ENCODE assay signal across 18 cellular contexts in genomic region chr3:179038216-179038898, GRCh38. TPM values are rescaled to one million over a fixed set of nuclear protein-coding genes. Genes with fewer than 3 reads are reported as not detected.
DNase-seq lines count a peak whose midpoint lies in the region; ATAC-seq and TF ChIP-seq lines count a peak whose summit lies in the region.
"Had no signal": no experiment of that assay in that cellular context is flagged by ENCODE, and none has a peak within 500 bp of the region (broad histone marks: within the 10 kb centered on the region; RNA-seq: fewer than 3 reads in every experiment).

No MANE protein-coding gene starts in this region.

- no peaks in the 10 kb centered on the region for H3K36me3 ChIP-seq in A673 (ENCODE audit: insufficient read depth, low read length, poor library complexity, severe bottlenecking)
- no peaks in the 10 kb centered on the region for H3K36me3 ChIP-seq in CD4-positive, CD25-positive, alpha-beta regulatory T cell (ENCODE audit: control insufficient read depth, insufficient read depth, low read length)

- no peaks in the 10 kb centered on the region for H3K9me3 ChIP-seq in A673 (ENCODE audit: low read depth, low read length, poor library complexity, severe bottlenecking)
- H3K9me3 ChIP-seq in CD4-positive, CD25-positive, alpha-beta regulatory T cell (ENCODE audit: control insufficient read depth in 2 of 2, low read length in 2 of 2) = no peaks in the 10 kb centered on the region
- H3K9me3 ChIP-seq: stomach had no signal

- DNase-seq in A673 (ENCODE audit: low spot score) (no peak), left kidney (ENCODE audit: low read depth, low spot score) (peak; percentile 46), Right ventricle myocardium inferior (ENCODE audit: missing footprints) (no peak), NCI-H1436 (lab: John Stamatoyannopoulos, UW) (no peak)
- DNase-seq in CD4-positive, CD25-positive, alpha-beta regulatory T cell = no peak
- DNase-seq in activated CD8-positive, alpha-beta T cell treated with anti-CD3 and anti-CD28 coated beads, Interleukin-2, amount 10 ng/mL, durations not matched to agents 7 days and 5 days = no peak
- DNase-seq: activated CD4-positive, alpha-beta T cell treated with anti-CD3 and anti-CD28 coated beads for 1 hour; activated effector memory CD4-positive, alpha-beta T cell treated with Interleukin-2 at 50 U/mL for 16 hours; DMS79; NCI-H146; NCI-H2227 treated with DMSO at 0.1 percent for 48 hours; NK-92 treated with Interleukin-12 subunit alpha and Interleukin-12 subunit beta, amount 100 ng/mL, for 24 hours; SHP77; stomach; T-helper 9 cell had no signal

- no peak for TF ChIP-seq CTCF in A673 (conservative IDR thresholded peaks at IDR 0.05; ENCODE audit: low read depth, low read length)

- peaks cover 0 to 3% (median 0%) of the 10 kb centered on the region in 7 donors for H3K9me3 Mint-ChIP-seq in CD4-positive, CD25-positive, alpha-beta regulatory T cell
- no peaks in the 10 kb centered on the region for H3K9me3 Mint-ChIP-seq in activated CD8-positive, alpha-beta T cell treated with anti-CD3 and anti-CD28 coated beads, Interleukin-2, amount 10 ng/mL, durations not matched to agents 7 days and 5 days (ENCODE audit: insufficient read depth)

- H3K27me3 ChIP-seq in A673 (replicated peaks; ENCODE audit: insufficient read depth, low read depth, low read length, poor library complexity) = no peaks in the 10 kb centered on the region
- no peaks in the 10 kb centered on the region for H3K27me3 ChIP-seq in CD4-positive, CD25-positive, alpha-beta regulatory T cell (ENCODE audit: control insufficient read depth, insufficient read depth, low read length)
- H3K27me3 ChIP-seq: hepatocyte, stomach had no signal

- H3K4me3 ChIP-seq in A673 (ENCODE audit: low read depth, low read length, poor library complexity, severe bottlenecking) = no peak overlapping the region
- H3K4me3 ChIP-seq in CD4-positive, CD25-positive, alpha-beta regulatory T cell (ENCODE audit: low read depth, low read length) = peak overlapping the region; percentile 42
- H3K4me3 ChIP-seq: hepatocyte, stomach had no signal

- peaks cover 19% of the 10 kb centered on the region for H3K4me1 ChIP-seq in A673 (ENCODE audit: insufficient read depth, low read length, poor library complexity, severe bottlenecking)
- peaks cover 22% of the 10 kb centered on the region for H3K4me1 ChIP-seq in CD4-positive, CD25-positive, alpha-beta regulatory T cell (ENCODE audit: control insufficient read depth, insufficient read depth, low read length, poor library complexity, severe bottlenecking)

- H3K27ac ChIP-seq in A673 (ENCODE audit: low read depth, low read length, poor library complexity, severe bottlenecking) = peak overlapping the region; percentile 67
- no peak overlapping the region for H3K27ac ChIP-seq in CD4-positive, CD25-positive, alpha-beta regulatory T cell (ENCODE audit: insufficient read depth, low read length, poor library complexity, severe bottlenecking)
- H3K27ac ChIP-seq: parathyroid adenoma, stomach had no signal

- BruUV-seq in A673 (replicated peaks; lab: Mats Ljungman, UMichigan) = no TSS peak

- intact Hi-C loops in A673 (cut with micrococcal nuclease; ENCODE audit: unreplicated experiment) = no loop called here
- intact Hi-C loops in Right ventricle myocardium inferior (cut with DNase I) = no loop called here

- no peaks in the 10 kb centered on the region for H3K27me3 Mint-ChIP-seq in CD4-positive, CD25-positive, alpha-beta regulatory T cell
- H3K27me3 Mint-ChIP-seq in activated CD8-positive, alpha-beta T cell treated with anti-CD3 and anti-CD28 coated beads, Interleukin-2, amount 10 ng/mL, durations not matched to agents 7 days and 5 days (ENCODE audit: low read depth) = no peaks in the 10 kb centered on the region

- CTCF ChIA-PET in A673 (lab: Charles Lee) = no interaction called here
- CTCF ChIA-PET in activated CD8-positive, alpha-beta T cell treated with anti-CD3 and anti-CD28 coated beads, Interleukin-2, amount 10 ng/mL, durations not matched to agents 7 days and 5 days (lab: Charles Lee) = interaction anchor here (1.2 to 2.4 kb wide), 4 partner anchors 10 to 143 kb away, joined by 3 to 8 read pairs (median 5); no protein-coding TSS in a partner anchor

- no peak overlapping the region for H3K27ac Mint-ChIP-seq in CD4-positive, CD25-positive, alpha-beta regulatory T cell
- H3K27ac Mint-ChIP-seq in activated CD8-positive, alpha-beta T cell treated with anti-CD3 and anti-CD28 coated beads, Interleukin-2, amount 10 ng/mL, durations not matched to agents 7 days and 5 days = peak overlapping the region; percentile 83

- ATAC-seq in CD4-positive, CD25-positive, alpha-beta regulatory T cell (ENCODE audit: low read depth in 2 of 2) = no peak
- no peak for ATAC-seq in activated CD8-positive, alpha-beta T cell treated with anti-CD3 and anti-CD28 coated beads, Interleukin-2, amount 10 ng/mL, durations not matched to agents 7 days and 5 days
- no peak for ATAC-seq in Right ventricle myocardium inferior
- no peak for ATAC-seq in HG02938 (IDR thresholded peaks at IDR 0.05; ENCODE audit: unreplicated experiment)

- H3K4me1 Mint-ChIP-seq in CD4-positive, CD25-positive, alpha-beta regulatory T cell = peaks cover 14 to 27% (median 19%) of the 10 kb centered on the region in 4 donors
- peaks cover 8% of the 10 kb centered on the region for H3K4me1 Mint-ChIP-seq in activated CD8-positive, alpha-beta T cell treated with anti-CD3 and anti-CD28 coated beads, Interleukin-2, amount 10 ng/mL, durations not matched to agents 7 days and 5 days (ENCODE audit: low read depth)

- POLR2A ChIA-PET in A673 (lab: Charles Lee; ENCODE audit: low non-redundant PET) = no interaction called here
- POLR2A ChIA-PET in activated CD8-positive, alpha-beta T cell treated with anti-CD3 and anti-CD28 coated beads, Interleukin-2, amount 10 ng/mL, durations not matched to agents 7 days and 5 days (lab: Charles Lee) = interaction anchor here (1.2 kb wide), 1 partner anchor 33 kb away, joined by 5 read pairs; the partner anchor contains the start of gene ZMAT3

- H3K4me3 Mint-ChIP-seq in CD4-positive, CD25-positive, alpha-beta regulatory T cell = peak overlapping the region in 3 of 4 donors; percentile 35 to 64 (median 35)
- no peak overlapping the region for H3K4me3 Mint-ChIP-seq in activated CD8-positive, alpha-beta T cell treated with anti-CD3 and anti-CD28 coated beads, Interleukin-2, amount 10 ng/mL, durations not matched to agents 7 days and 5 days

- H3K36me3 Mint-ChIP-seq in CD4-positive, CD25-positive, alpha-beta regulatory T cell = peaks cover 17% of the 10 kb centered on the region
- peaks cover 26% of the 10 kb centered on the region for H3K36me3 Mint-ChIP-seq in activated CD8-positive, alpha-beta T cell treated with anti-CD3 and anti-CD28 coated beads, Interleukin-2, amount 10 ng/mL, durations not matched to agents 7 days and 5 days (ENCODE audit: low read depth)

RNA-seq across cellular contexts. Expression of gene ZMAT3, which starts 33.3 kb away (rescaled TPM):
- total RNA-seq in A673 (2021) (8.6 and 9.5 TPM in 2 replicates), Right ventricle myocardium inferior (11.1 TPM)
- total RNA-seq in CD4-positive, CD25-positive, alpha-beta regulatory T cell = 18.1 TPM
- polyA plus RNA-seq in CD4-positive, CD25-positive, alpha-beta regulatory T cell = 10 to 100 TPM; 10.1 to 17.6 (median 14.2) TPM
- 10 to 100 TPM; 15.9 to 17.1 TPM for total RNA-seq in activated CD8-positive, alpha-beta T cell treated with anti-CD3 and anti-CD28 coated beads, Interleukin-2, amount 10 ng/mL, durations not matched to agents 7 days and 5 days
